Comparison of ENCODE assay signal across 10 cellular contexts in genomic region chr10:114658175-114658574, GRCh38. TPM values are rescaled to one million over a fixed set of nuclear protein-coding genes. Genes with fewer than 3 reads are reported as not detected.
DNase-seq lines count a peak whose midpoint lies in the region; ATAC-seq, FAIRE-seq and TF ChIP-seq lines count a peak whose summit lies in the region.
"Had no signal": no experiment of that assay in that cellular context is flagged by ENCODE, and none has a peak within 500 bp of the region (broad histone marks: within the 10 kb centered on the region; RNA-seq: fewer than 3 reads in every experiment).

TSS of gene ABLIM1 (minus strand) at chr10:114658275. CDS start at chr10:114658200, 75 bp downstream.

- H3K4me2 ChIP-seq in endothelial cell of umbilical vein (ENCODE audit: insufficient read depth, low read length) = no peak within 1 kb of the TSS

- H2AFZ ChIP-seq in endothelial cell of umbilical vein (ENCODE audit: low read depth, low read length) = peak within 1 kb of the TSS; percentile 30

- H3K79me2 ChIP-seq in endothelial cell of umbilical vein (ENCODE audit: control insufficient read depth, insufficient read depth, low read length) = no peaks in the 10 kb centered on the region

- CTCF ChIA-PET in activated CD8-positive, alpha-beta memory T cell treated with anti-CD3 and anti-CD28 coated beads for 36 hours (lab: Charles Lee) = no interaction called here
- CTCF ChIA-PET in endothelial cell of umbilical vein (lab: Charles Lee) = interaction anchor here (0.9 to 1.3 kb wide), 3 partner anchors 11 to 34 kb away, joined by 3 to 4 read pairs (median 3); no protein-coding TSS in a partner anchor

- no peaks in the 10 kb centered on the region for H3K36me3 ChIP-seq in endothelial cell of umbilical vein (ENCODE audit: control insufficient read depth in 2 of 2, extremely low read depth in 1 of 2, insufficient read depth in 2 of 2, low read length in 2 of 2)
- no peaks in the 10 kb centered on the region for H3K36me3 ChIP-seq in mucosa of descending colon (ENCODE audit: low read depth)

- BruUV-seq in endothelial cell of umbilical vein (replicated peaks; lab: Mats Ljungman, UMichigan) = no TSS peak

- no peaks in the 10 kb centered on the region for H3K27me3 ChIP-seq in endothelial cell of umbilical vein (ENCODE audit: control insufficient read depth in 2 of 2, insufficient read depth in 2 of 2, low read length in 2 of 2)

- no peak for TF ChIP-seq POLR2A in endothelial cell of umbilical vein (IDR thresholded peaks at IDR 0.05; ENCODE audit: low read depth, low read length)

- intact Hi-C loops in endothelial cell of umbilical vein (cut with micrococcal nuclease) (no loop called here), mucosa of descending colon (cut with DNase I, micrococcal nuclease) (no loop called here)

- H3K9me1 ChIP-seq in endothelial cell of umbilical vein (replicated peaks; ENCODE audit: control insufficient read depth, extremely low read depth, insufficient read depth, low read length) = no peaks in the 10 kb centered on the region

- no peak within 1 kb of the TSS for H3K9ac ChIP-seq in endothelial cell of umbilical vein (replicated peaks; ENCODE audit: extremely low read depth, insufficient read depth, low read length)

- dilution Hi-C loops in endothelial cell of umbilical vein (cut with MboI; ENCODE audit: extremely low pct_ligation_motif_present, low sequenced_read_pairs) = no loop called here

- no peak for TF ChIP-seq CTCF in endothelial cell of umbilical vein (IDR thresholded peaks at IDR 0.05; ENCODE audit: extremely low read depth in 1 of 2, insufficient read depth in 1 of 2, low read depth in 1 of 2, low read length in 2 of 2)
- no peak for TF ChIP-seq CTCF in mucosa of descending colon (IDR thresholded peaks at IDR 0.05)

- ATAC-seq in mucosa of descending colon = no peak

- H3K4me1 ChIP-seq in endothelial cell of umbilical vein (ENCODE audit: control insufficient read depth, extremely low read depth, insufficient read depth, low read length) (peaks cover 30% of the 10 kb centered on the region), mucosa of descending colon (ENCODE audit: low read depth) (peaks cover 9% of the 10 kb centered on the region)

- POLR2A ChIA-PET in activated CD8-positive, alpha-beta memory T cell treated with anti-CD3 and anti-CD28 coated beads for 36 hours (lab: Charles Lee) = no interaction called here
- POLR2A ChIA-PET in endothelial cell of umbilical vein (lab: Charles Lee) = interaction anchor here (1.2 kb wide), 1 partner anchor 26 kb away, joined by 3 read pairs; no protein-coding TSS in a partner anchor

- no peak within 1 kb of the TSS for H3K4me3 ChIP-seq in endothelial cell of umbilical vein (replicated peaks in 1 of 3; ENCODE audit: insufficient read depth in 1 of 3, low read depth in 1 of 3, low read length in 3 of 3)
- no peak within 1 kb of the TSS for H3K4me3 ChIP-seq in mucosa of descending colon

- no peaks in the 10 kb centered on the region for H4K20me1 ChIP-seq in endothelial cell of umbilical vein (replicated peaks; ENCODE audit: control insufficient read depth, extremely low read depth, insufficient read depth, low read length)

- DNase-seq in activated CD8-positive, alpha-beta memory T cell treated with anti-CD3 and anti-CD28 coated beads for 24 hours = no peak
- no peak for DNase-seq in endothelial cell of umbilical vein (ENCODE audit: low read depth, low spot score)
- no peak for DNase-seq in mucosa of descending colon
- DNase-seq in ureter (ENCODE audit: low spot score) = no peak
- no peak for DNase-seq in EL
- no peak for DNase-seq in pons (ENCODE audit: low spot score)
- DNase-seq in NCI-H2107 (lab: John Stamatoyannopoulos, UW) = no peak
- DNase-seq: activated CD4-positive, alpha-beta T cell treated with anti-CD3 and anti-CD28 coated beads for 4 hours; NCI-H69 had no signal

- no peak for FAIRE-seq in endothelial cell of umbilical vein (lab: Jason Lieb, UNC)

- no peak within 1 kb of the TSS for H3K27ac ChIP-seq in endothelial cell of umbilical vein (ENCODE audit: insufficient read depth, low read depth, low read length)

- H3K9me3 ChIP-seq in endothelial cell of umbilical vein (replicated peaks; ENCODE audit: control insufficient read depth, insufficient read depth, low read length) (no peaks in the 10 kb centered on the region), mucosa of descending colon (no peaks in the 10 kb centered on the region)

TF ChIP-seq in endothelial cell of umbilical vein, 7 proteins besides CTCF, POLR2A, EP300 and RAD21:
- TF ChIP-seq MAX (IDR thresholded peaks at IDR 0.05; ENCODE audit: insufficient read depth, insufficient read length) (no peak), MYC (IDR thresholded peaks at IDR 0.05; ENCODE audit: low read depth, low read length) (no peak), GATA2 (IDR thresholded peaks at IDR 0.05; ENCODE audit: insufficient read depth, insufficient read length, low read depth, low read length) (no peak), JUN (IDR thresholded peaks at IDR 0.05; ENCODE audit: borderline replicate concordance, insufficient read depth, insufficient read length, low read depth) (no peak), EZH2 (IDR thresholded peaks at IDR 0.05; ENCODE audit: borderline replicate concordance, low read depth, low read length, severe bottlenecking) (no peak), FOS (IDR thresholded peaks at IDR 0.05; ENCODE audit: borderline replicate concordance, insufficient read depth, low read length) (no peak), POLR2AphosphoS5 (IDR thresholded peaks at IDR 0.05; ENCODE audit: insufficient read depth, low read depth, low read length) (no peak)

RNA-seq across cellular contexts. Expression of gene ABLIM1, which starts in this region (rescaled TPM):
- total RNA-seq in activated CD8-positive, alpha-beta memory T cell treated with anti-CD3 and anti-CD28 coated beads for 36 hours = 10 to 100 TPM; 44.4 to 47.7 TPM
- total RNA-seq in endothelial cell of umbilical vein (111 and 128 TPM in 2 replicates), mucosa of descending colon (100 to 1,000 TPM in 2 of 3 donors, 10 to 100 TPM in 1; 67.1 to 122 (median 103) TPM), ureter (129 TPM)
- 202 and 235 TPM in 2 replicates for polyA plus RNA-seq in endothelial cell of umbilical vein
- polyA plus RNA-seq in endothelial cell of umbilical vein (2011; cell fraction: cytosol; rRNA removed) = 70.1 and 75.0 TPM in 2 replicates
- 155 and 160 TPM in 2 replicates for polyA plus RNA-seq in endothelial cell of umbilical vein (2011; cell fraction: nucleus; rRNA removed)
- polyA plus RNA-seq in endothelial cell of umbilical vein (2012) = 56.4 and 63.6 TPM in 2 replicates
- polyA minus RNA-seq in endothelial cell of umbilical vein = 467 and 488 TPM in 2 replicates
- 79.5 TPM for polyA minus RNA-seq in endothelial cell of umbilical vein (2011; cell fraction: cytosol; rRNA and poly(A)+ RNA removed)
- polyA minus RNA-seq in endothelial cell of umbilical vein (2011; cell fraction: nucleus; rRNA and poly(A)+ RNA removed) = 282 and 347 TPM in 2 replicates
